In the genomic region with DNA sequence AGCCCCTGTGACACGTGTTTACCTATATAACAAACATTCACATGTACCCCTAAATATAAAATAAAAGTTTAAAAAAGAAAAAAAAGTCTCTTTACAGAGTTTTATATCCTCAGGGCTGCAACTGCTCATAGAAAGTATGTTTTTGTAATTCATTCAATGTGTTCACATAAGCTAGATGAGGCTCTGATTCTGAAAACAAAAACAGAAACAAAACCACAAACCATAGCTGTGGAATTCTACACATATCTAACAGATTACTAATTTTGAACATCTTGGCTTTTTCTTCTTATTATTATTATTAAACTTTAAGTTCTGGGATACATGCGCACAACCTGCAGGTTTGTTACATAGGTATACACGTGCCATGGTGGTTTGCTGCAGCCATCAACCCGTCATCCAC, we compare ENCODE assay signal across 25 cellular contexts.
DNase-seq lines count a peak whose midpoint lies in the region; ATAC-seq, FAIRE-seq and TF ChIP-seq lines count a peak whose summit lies in the region.
"Had no signal": no experiment of that assay in that cellular context is flagged by ENCODE, and none has a peak within 500 bp of the region (broad histone marks: within the 10 kb centered on the region; RNA-seq: fewer than 3 reads in every experiment).

No MANE protein-coding gene starts in this region.

- H3K27me3 ChIP-seq in mammary epithelial cell (ENCODE audit: insufficient read depth, low read length) (no peaks in the 10 kb centered on the region), breast epithelium (no peaks in the 10 kb centered on the region), heart right ventricle (no peaks in the 10 kb centered on the region), small intestine (ENCODE audit: control insufficient read depth in 2 of 2, insufficient read depth in 2 of 2, low read length in 2 of 2) (no peaks in the 10 kb centered on the region)
- H3K27me3 ChIP-seq: BLaER1 treated with 17β-estradiol and CSF1 and Interleukin-3, amounts not matched to agents 10 nM and 100 nM had no signal

- H2AFZ ChIP-seq in mammary epithelial cell (ENCODE audit: low read depth, low read length): no peak overlapping the region

- CTCF ChIA-PET in mammary epithelial cell (lab: Charles Lee; ENCODE audit: low non-redundant PET): no interaction called here

- dilution Hi-C loops in mammary epithelial cell (cut with HindIII; ENCODE audit: low sequenced_read_pairs): no loop called here

- no peak for TF ChIP-seq POLR2A in breast epithelium (IDR thresholded peaks at IDR 0.05)

- H3K9me3 ChIP-seq in mammary epithelial cell (replicated peaks; ENCODE audit: insufficient read depth, low read length) (no peaks in the 10 kb centered on the region), breast epithelium (no peaks in the 10 kb centered on the region), heart right ventricle (no peaks in the 10 kb centered on the region), small intestine (ENCODE audit: control insufficient read depth, low read depth) (no peaks in the 10 kb centered on the region)

- no peak for FAIRE-seq in small intestine (lab: Jason Lieb, UNC)
- FAIRE-seq: GM18507 had no signal

- no peak for ATAC-seq in heart right ventricle
- ATAC-seq: naive thymus-derived CD4-positive, alpha-beta T cell; Right ventricle myocardium inferior had no signal

- H3K36me3 ChIP-seq in mammary epithelial cell (ENCODE audit: insufficient read depth, low read length) (no peaks in the 10 kb centered on the region), breast epithelium (no peaks in the 10 kb centered on the region), heart right ventricle (no peaks in the 10 kb centered on the region), small intestine (ENCODE audit: control insufficient read depth in 2 of 2, insufficient read depth in 2 of 2, low read length in 2 of 2) (no peaks in the 10 kb centered on the region)
- H3K36me3 ChIP-seq: BLaER1 treated with 17β-estradiol and CSF1 and Interleukin-3, amounts not matched to agents 10 nM and 100 nM had no signal

- 93% methylated on average over 3 of the region's 4 CpGs for WGBS in mammary epithelial cell (ENCODE audit: low coverage, missing lambda C conversion rate)
- WGBS in heart right ventricle, 2 donors: 76 to 81% methylated on average over 4 of the region's 4 CpGs
- WGBS in small intestine, 3 donors: 72 to 85% (median 72%) methylated on average over 4 of the region's 4 CpGs

- no peak overlapping the region for H3K4me3 ChIP-seq in mammary epithelial cell (replicated peaks in 1 of 3; ENCODE audit: insufficient read depth in 1 of 3, low read depth in 2 of 3, low read length in 3 of 3)
- no peak overlapping the region for H3K4me3 ChIP-seq in breast epithelium
- no peak overlapping the region for H3K4me3 ChIP-seq in heart right ventricle
- H3K4me3 ChIP-seq in small intestine (ENCODE audit: low read depth in 1 of 2, low read length in 2 of 2): no peak overlapping the region
- H3K4me3 ChIP-seq: BLaER1 treated with 17β-estradiol and CSF1 and Interleukin-3, amounts not matched to agents 10 nM and 100 nM had no signal

- H3K79me2 ChIP-seq in mammary epithelial cell (ENCODE audit: insufficient read depth, low read length): no peaks in the 10 kb centered on the region

- H3K4me1 ChIP-seq in mammary epithelial cell (ENCODE audit: insufficient read depth, low read length) (no peaks in the 10 kb centered on the region), breast epithelium (no peaks in the 10 kb centered on the region), heart right ventricle (peaks cover 0 to 5% (median 0%) of the 10 kb centered on the region in 9 donors), small intestine (ENCODE audit: control insufficient read depth in 2 of 2, insufficient read depth in 1 of 2, low read depth in 1 of 2, low read length in 1 of 2) (no peaks in the 10 kb centered on the region)
- H3K4me1 ChIP-seq: BLaER1 treated with 17β-estradiol and CSF1 and Interleukin-3, amounts not matched to agents 10 nM and 100 nM had no signal

- BruUV-seq in mammary epithelial cell (replicated peaks; lab: Mats Ljungman, UMichigan): no TSS peak

- H4K20me1 ChIP-seq in mammary epithelial cell (ENCODE audit: insufficient read depth, low read length): no peaks in the 10 kb centered on the region
- H4K20me1 ChIP-seq: BLaER1 treated with 17β-estradiol and CSF1 and Interleukin-3, amounts not matched to agents 10 nM and 100 nM had no signal

- no peak overlapping the region for H3K9ac ChIP-seq in mammary epithelial cell (ENCODE audit: insufficient read depth, low read length)
- H3K9ac ChIP-seq: BLaER1 treated with 17β-estradiol and CSF1 and Interleukin-3, amounts not matched to agents 10 nM and 100 nM; KMS-11 had no signal

- no peak overlapping the region for H3K4me2 ChIP-seq in mammary epithelial cell (ENCODE audit: insufficient read depth, low read depth, low read length)
- H3K4me2 ChIP-seq: BLaER1 treated with 17β-estradiol and CSF1 and Interleukin-3, amounts not matched to agents 10 nM and 100 nM; KMS-11 had no signal

- in situ Hi-C loops in mammary epithelial cell (cut with MboI; ENCODE audit: low sequenced_read_pairs in 2 of 2): no loop called here

- intact Hi-C loops in mammary epithelial cell (cut with micrococcal nuclease) (no loop called here), breast epithelium (cut with DNase I; ENCODE audit: low total_unique reads) (no loop called here), heart right ventricle (cut with DNase I) (no loop called here)

- no peak for TF ChIP-seq CTCF in mammary epithelial cell (conservative IDR thresholded peaks at IDR 0.05 in 1 of 2, IDR thresholded peaks at IDR 0.05 in 1 of 2; ENCODE audit: extremely low read depth in 1 of 2, insufficient read depth in 1 of 2, low read depth in 1 of 2, low read length in 2 of 2)
- TF ChIP-seq CTCF in breast epithelium (IDR thresholded peaks at IDR 0.05): no peak
- no peak for TF ChIP-seq CTCF in heart right ventricle (IDR thresholded peaks at IDR 0.05)

- no peak overlapping the region for H3K27ac ChIP-seq in mammary epithelial cell (ENCODE audit: insufficient read depth, low read depth, low read length)
- no peak overlapping the region for H3K27ac ChIP-seq in breast epithelium
- H3K27ac ChIP-seq in heart right ventricle: no peak overlapping the region
- H3K27ac ChIP-seq in small intestine (ENCODE audit: low read depth in 1 of 2, low read length in 1 of 2): no peak overlapping the region
- H3K27ac ChIP-seq: BLaER1 treated with 17β-estradiol and CSF1 and Interleukin-3, amounts not matched to agents 10 nM and 100 nM; KMS-11 had no signal

- peak; percentile 38 for DNase-seq in mammary epithelial cell
- DNase-seq in breast epithelium (ENCODE audit: low spot score in 2 of 2): no peak
- DNase-seq in amniotic stem cell (lab: John Stamatoyannopoulos, UW): peak; percentile 48
- DNase-seq in fibroblast of the conjunctiva (ENCODE audit: low read depth): peak; percentile 69
- no peak for DNase-seq in heart right ventricle
- no peak for DNase-seq in activated CD8-positive, alpha-beta memory T cell treated with anti-CD3 and anti-CD28 coated beads, Interleukin-2, amount 50 U/mL, for 4 hours
- DNase-seq in activated CD4-positive, alpha-beta T cell treated with anti-CD3 and anti-CD28 coated beads for 48 hours: no peak
- no peak for DNase-seq in small intestine
- DNase-seq: 8988T; activated CD4-positive, alpha-beta memory T cell treated with anti-CD3 and anti-CD28 coated beads, Interleukin-2, amount 10 ng/mL, durations not matched to agents 7 days and 5 days; activated gamma-delta T cell; activated T-cell treated with anti-CD3 and anti-CD28 coated beads for 4 hours; caudate nucleus; GOT3; MV-4-11; naive thymus-derived CD4-positive, alpha-beta T cell; NCI-H187; NCI-H82; occipital lobe; stimulated activated CD4-positive, alpha-beta T cell treated with anti-CD3 and anti-CD28 coated beads, Interleukin-4, amount 100 ng/mL, for 1 hour; stimulated activated naive CD4-positive, alpha-beta T cell had no signal

Comparison
In these comparisons a context has a peak if more than half of its experiments do, and no peak if none do; other contexts are left out.
1. DNase-seq: peak in mammary epithelial cell (single experiment), amniotic stem cell (single experiment) and fibroblast of the conjunctiva (single experiment); none in breast epithelium (0 of 2), heart right ventricle (0 of 2), activated CD8-positive, alpha-beta memory T cell treated with anti-CD3 and anti-CD28 coated beads, Interleukin-2, amount 50 U/mL, for 4 hours (single experiment), activated CD4-positive, alpha-beta T cell treated with anti-CD3 and anti-CD28 coated beads for 48 hours (single experiment) and small intestine (single experiment).